ENCODE assay signal across 8 cellular contexts in genomic region chr17:18225121-18225561, GRCh38. TPM values are rescaled to one million over a fixed set of nuclear protein-coding genes. Genes with fewer than 3 reads are reported as not detected.
DNase-seq lines count a peak whose midpoint lies in the region; ATAC-seq and TF ChIP-seq lines count a peak whose summit lies in the region.

No MANE protein-coding gene starts in this region.

- peak; percentile 70 for ATAC-seq in HG03457 (IDR thresholded peaks at IDR 0.05; ENCODE audit: unreplicated experiment)
- ATAC-seq in left colon = peak; percentile 99

- DNase-seq in AG09319 (ENCODE audit: extremely low read depth, low read depth) (peak; percentile 90), GM19240 (ENCODE audit: insufficient read length, low spot score) (peak; percentile 100), NCI-H524 treated with DMSO at 0.1 percent for 48 hours (lab: John Stamatoyannopoulos, UW) (peak; percentile 66), choroid plexus epithelial cell (ENCODE audit: low read depth) (peak; percentile 97), left colon (peak; percentile 95 to 98)
- peak; percentile 97 for DNase-seq in activated CD4-positive, alpha-beta T cell treated with anti-CD3 and anti-CD28 coated beads for 48 hours
- DNase-seq in stimulated activated CD4-positive, alpha-beta T cell treated with anti-CD3 and anti-CD28 coated beads, Interleukin-1b, Interleukin-23, amount 100 ng/mL, for 24 hours (ENCODE audit: low read depth in 4 of 4, low spot score in 1 of 4) = peak; percentile 88 to 97 (median 94)

- H3K4me3 ChIP-seq in choroid plexus epithelial cell (ENCODE audit: low read depth, low read length) = peak overlapping the region; percentile 57

- intact Hi-C loops in left colon (cut with DNase I, micrococcal nuclease) = no loop called here

- TF ChIP-seq CTCF in AG09319 (IDR thresholded peaks at IDR 0.05; ENCODE audit: low read depth, low read length) (no peak), choroid plexus epithelial cell (conservative IDR thresholded peaks at IDR 0.05; ENCODE audit: low read depth, low read length) (no peak)

RNA-seq across cellular contexts. Expression of gene LLGL1, which starts 0.3 kb away (rescaled TPM):
- 1 to 10 TPM; 7.5 to 8.6 TPM for total RNA-seq in left colon

RNA-seq across cellular contexts. Expression of gene FLII, which starts 33.4 kb away (rescaled TPM):
- 100 to 1,000 TPM; 276 to 285 TPM for total RNA-seq in left colon

RNA-seq across cellular contexts. Expression of gene MIEF2, which starts 35.3 kb away (rescaled TPM):
- total RNA-seq in left colon = 10 to 100 TPM; 13.8 to 18.3 TPM

RNA-seq across cellular contexts. Expression of gene ALKBH5, which starts 41.5 kb away (rescaled TPM):
- 10 to 100 TPM; 83.7 to 89.8 TPM for total RNA-seq in left colon

Comparison
In these comparisons a context has a peak if more than half of its experiments do, and no peak if none do; other contexts are left out.
1. Peak in every context shown above with its lines: DNase-seq, ATAC-seq and H3K4me3 ChIP-seq.